Comparison of ENCODE assay signal across 8 cellular contexts in genomic region chr6:144036064-144036873, GRCh38. TPM values are rescaled to one million over a fixed set of nuclear protein-coding genes. Genes with fewer than 3 reads are reported as not detected.
DNase-seq lines count a peak whose midpoint lies in the region; ATAC-seq and TF ChIP-seq lines count a peak whose summit lies in the region.

No MANE protein-coding gene starts in this region.

- H3K9me3 Mint-ChIP-seq in chondrocyte (ENCODE audit: low read depth), result peaks cover 18% of the 10 kb centered on the region

- H3K4me1 Mint-ChIP-seq in chondrocyte (ENCODE audit: low read depth), result peaks cover 6% of the 10 kb centered on the region

- peaks cover 7% of the 10 kb centered on the region for H3K27me3 Mint-ChIP-seq in chondrocyte (ENCODE audit: low read depth)

- H3K4me1 ChIP-seq in aorta (ENCODE audit: control insufficient read depth in 1 of 2, insufficient read depth in 2 of 2, low read length in 2 of 2), result no peaks in the 10 kb centered on the region

- H3K36me3 Mint-ChIP-seq in chondrocyte (ENCODE audit: low read depth), result peaks cover 3% of the 10 kb centered on the region

- DNase-seq in ELR (ENCODE audit: low read depth) (peak; percentile 37), KG1 (lab: John Stamatoyannopoulos, UW) (peak; percentile 69), chondrocyte (ENCODE audit: low spot score) (no peak), medulla oblongata (ENCODE audit: extremely low spot score) (peak; percentile 61), aorta (peak in 1 of 2 donors; percentile 63), NCI-H345 treated with DMSO at 0.1 percent for 48 hours (lab: John Stamatoyannopoulos, UW; ENCODE audit: unreplicated experiment) (no peak)
- DNase-seq in stimulated activated CD4-positive, alpha-beta T cell treated with anti-CD3 and anti-CD28 coated beads, Interleukin-12 subunit alpha, Interleukin-12 subunit beta, amount 100 ng/mL, for 4 hours, result no peak

- H3K9me3 ChIP-seq in aorta (ENCODE audit: control insufficient read depth, low read length), result no peaks in the 10 kb centered on the region

- H3K27me3 ChIP-seq in aorta (ENCODE audit: control insufficient read depth in 1 of 2, insufficient read depth in 2 of 2, low read length in 1 of 2), result no peaks in the 10 kb centered on the region

- ATAC-seq in GM21447 (IDR thresholded peaks at IDR 0.05; ENCODE audit: unreplicated experiment) (peak; percentile 86), aorta (ENCODE audit: low FRiP score) (peak; percentile 62)

- no peaks in the 10 kb centered on the region for H3K36me3 ChIP-seq in aorta (ENCODE audit: control insufficient read depth in 1 of 2, insufficient read depth in 2 of 2, low read length in 1 of 2)

- peak overlapping the region in 1 of 2 donors; percentile 2 for H3K4me3 ChIP-seq in aorta (ENCODE audit: low read length in 2 of 2)

- 21 to 32% methylated on average over 8 of the region's 8 CpGs for WGBS in aorta, 2 donors

- no peak overlapping the region for H3K27ac ChIP-seq in aorta (ENCODE audit: low read depth in 1 of 2, low read length in 2 of 2)

- TF ChIP-seq CTCF in chondrocyte (IDR thresholded peaks at IDR 0.05), result peak; percentile 43

- intact Hi-C loops in aorta (cut with DNase I), result no loop called here

- H3K4me3 Mint-ChIP-seq in chondrocyte (ENCODE audit: unreplicated experiment), result no peak overlapping the region

- no peak overlapping the region for H3K27ac Mint-ChIP-seq in chondrocyte (ENCODE audit: unreplicated experiment)

RNA-seq across cellular contexts. Expression of gene PLAGL1, which starts 28.2 kb away (rescaled TPM):
- total RNA-seq in chondrocyte (81.9 to 105 TPM (median 83.1 TPM) in 3 replicates), aorta (100 to 1,000 TPM in 1 of 2 donors, 10 to 100 TPM in 1; 65.5 to 101 TPM)
- polyA plus RNA-seq in aorta, result 10 to 100 TPM; 16.5 to 53.4 TPM

RNA-seq across cellular contexts. Expression of gene SF3B5, which starts 59.1 kb away (rescaled TPM):
- 97.9 to 118 TPM (median 101 TPM) in 3 replicates for total RNA-seq in chondrocyte
- 10 to 100 TPM; 75.2 to 82.4 TPM for total RNA-seq in aorta
- polyA plus RNA-seq in aorta, result 100 to 1,000 TPM; 152 to 183 TPM

Comparison
In these comparisons a context has a peak if more than half of its experiments do, and no peak if none do; other contexts are left out.
1. DNase-seq: peak in ELR (single experiment), KG1 (single experiment) and medulla oblongata (single experiment); none in chondrocyte (single experiment), NCI-H345 treated with DMSO at 0.1 percent for 48 hours (single experiment) and stimulated activated CD4-positive, alpha-beta T cell treated with anti-CD3 and anti-CD28 coated beads, Interleukin-12 subunit alpha, Interleukin-12 subunit beta, amount 100 ng/mL, for 4 hours (single experiment).